ENCODE assay signal across 1 cellular context in the genomic region with DNA sequence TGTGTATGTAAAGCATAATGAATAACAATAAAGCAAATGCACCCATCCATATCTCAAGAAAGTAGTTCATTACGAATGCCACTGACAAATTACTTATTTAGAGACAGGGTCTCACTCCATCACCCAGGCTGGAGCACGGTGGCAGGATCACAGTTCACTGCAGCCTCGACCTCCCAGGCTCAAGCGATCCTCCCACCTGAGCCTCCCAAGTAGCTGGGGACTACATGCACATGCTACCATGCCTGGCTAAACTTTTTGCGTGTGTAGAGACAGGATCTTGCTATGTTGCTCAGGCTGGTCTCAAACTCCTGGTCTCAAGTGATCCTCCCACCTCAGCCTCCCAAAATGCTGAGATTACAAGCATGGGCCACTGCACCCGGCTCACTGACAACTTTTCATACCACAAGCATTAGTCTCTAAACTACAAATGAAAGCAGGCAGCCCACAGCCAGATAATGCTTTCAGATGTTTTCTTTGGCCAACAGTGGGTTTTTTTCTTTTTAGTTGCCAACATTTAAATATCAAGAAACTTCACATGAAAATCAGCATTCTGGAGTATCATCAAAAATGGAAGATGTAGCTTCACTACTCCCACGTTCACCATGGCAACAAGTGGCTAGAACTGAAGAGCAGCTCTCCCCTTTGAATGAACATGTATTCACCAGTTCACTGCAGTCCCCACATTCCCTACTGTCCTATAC.
TF ChIP-seq lines count a peak whose summit lies in the region.

No MANE protein-coding gene starts in this region.

TF ChIP-seq in endothelial cell of umbilical vein, 7 proteins besides CTCF, POLR2A, EP300 and RAD21:
- TF ChIP-seq MYC (IDR thresholded peaks at IDR 0.05; ENCODE audit: low read depth, low read length) (no peak), JUN (IDR thresholded peaks at IDR 0.05; ENCODE audit: borderline replicate concordance, insufficient read depth, insufficient read length, low read depth) (no peak), GATA2 (IDR thresholded peaks at IDR 0.05; ENCODE audit: insufficient read depth, insufficient read length, low read depth, low read length) (no peak), POLR2AphosphoS5 (IDR thresholded peaks at IDR 0.05; ENCODE audit: insufficient read depth, low read depth, low read length) (no peak), FOS (IDR thresholded peaks at IDR 0.05; ENCODE audit: borderline replicate concordance, insufficient read depth, low read length) (no peak), MAX (IDR thresholded peaks at IDR 0.05; ENCODE audit: insufficient read depth, insufficient read length) (no peak), EZH2 (IDR thresholded peaks at IDR 0.05; ENCODE audit: borderline replicate concordance, low read depth, low read length, severe bottlenecking) (no peak)
